In genomic region chr20:23723659-23724307, GRCh38 we compare ENCODE assay signal across 9 cellular contexts. TPM values are rescaled to one million over a fixed set of nuclear protein-coding genes. Genes with fewer than 3 reads are reported as not detected.
DNase-seq lines count a peak whose midpoint lies in the region; ATAC-seq and TF ChIP-seq lines count a peak whose summit lies in the region.
"Not testable (repeated sequence)": the region's sequence is repeated elsewhere in the genome, so short reads cannot be mapped to it uniquely, and the experiment has no call there.
"Had no signal": no experiment of that assay in that cellular context is flagged by ENCODE, and none has a peak within 500 bp of the region (broad histone marks: within the 10 kb centered on the region; RNA-seq: fewer than 3 reads in every experiment).

No MANE protein-coding gene starts in this region.

- not testable (repeated sequence) for H3K27me3 ChIP-seq in dorsolateral prefrontal cortex

- not testable (repeated sequence) for H3K4me3 ChIP-seq in dorsolateral prefrontal cortex

- peak in 43 of 56 donors; percentile 11 to 56 (median 37) for TF ChIP-seq CTCF in dorsolateral prefrontal cortex (IDR thresholded peaks at IDR 0.05 in 54 of 56, conservative IDR thresholded peaks at IDR 0.05 in 2 of 56; ENCODE audit: low read depth in 1 of 56, partially characterized antibody in 56 of 56)

- not testable (repeated sequence) for H3K27ac ChIP-seq in dorsolateral prefrontal cortex

- DNase-seq in CD1c-positive myeloid dendritic cell (ENCODE audit: extremely low spot score) (peak; percentile 16), NCI-H345 treated with DMSO at 0.1 percent for 48 hours (lab: John Stamatoyannopoulos, UW; ENCODE audit: unreplicated experiment) (peak; percentile 6), dorsolateral prefrontal cortex (peak in 1 of 10 donors; percentile 13), kidney glomerular epithelial cell (lab: John Stamatoyannopoulos, UW) (peak; percentile 2)
- peak; percentile 50 for DNase-seq in activated CD4-positive, alpha-beta T cell treated with anti-CD3 and anti-CD28 coated beads for 48 hours
- DNase-seq in stimulated activated CD4-positive, alpha-beta T cell treated with anti-CD3 and anti-CD28 coated beads, Interleukin-1b, Interleukin-23, amount 100 ng/mL, for 48 hours, result peak; percentile 15

- peak; percentile 61 for ATAC-seq in GM18909 (IDR thresholded peaks at IDR 0.05; ENCODE audit: poor library complexity, unreplicated experiment)
- peak; percentile 76 for ATAC-seq in HG03139 (IDR thresholded peaks at IDR 0.05; ENCODE audit: unreplicated experiment)

- intact Hi-C loops in dorsolateral prefrontal cortex (cut with DNase I), result not testable (repeated sequence)

RNA-seq across cellular contexts. Expression of gene CST1, which starts 27.0 kb away (rescaled TPM):
- total RNA-seq in dorsolateral prefrontal cortex, result 1 to 10 TPM in 2 of 120 experiments, under 1 TPM in 1, not detected in 117; 0.78 to 2.0 (median 1.3) TPM
- total RNA-seq: urinary bladder had no signal

RNA-seq across cellular contexts. Expression of gene CST4, which starts 34.9 kb away (rescaled TPM):
- not detected for total RNA-seq in dorsolateral prefrontal cortex
- total RNA-seq: urinary bladder had no signal
